ENCODE assay signal across 8 cellular contexts in genomic region chr2:28174211-28174610, GRCh38.
"Had no signal": no experiment of that assay in that cellular context is flagged by ENCODE, and none has a peak within 500 bp of the region (broad histone marks: within the 10 kb centered on the region; RNA-seq: fewer than 3 reads in every experiment).

No MANE protein-coding gene starts in this region.

- ATAC-seq: K562 had no signal

- H2AFZ ChIP-seq: GM23248 had no signal

- DNase-seq: GM23248, GOT3, H7, HFFc6, IMR-90 had no signal

- H3K4me1 ChIP-seq: HAP-1 had no signal

- H3K4me3 ChIP-seq: GM23248, HAP-1, K562 had no signal

- H3K36me3 ChIP-seq: HAP-1 had no signal

- H3K27ac ChIP-seq: GM23248, HL-60 had no signal

- H3K27ac Mint-ChIP-seq: HFFc6 had no signal

- H3K9ac ChIP-seq: GM23248 had no signal

- H3K4me3 Mint-ChIP-seq: HFFc6 had no signal

- H3K9me3 ChIP-seq: HAP-1 had no signal

- H3K9me3 Mint-ChIP-seq: HFFc6 had no signal
